Comparison of ENCODE assay signal across 10 cellular contexts in genomic region chr12:6952121-6952859, GRCh38. TPM values are rescaled to one million over a fixed set of nuclear protein-coding genes. Genes with fewer than 3 reads are reported as not detected.
DNase-seq lines count a peak whose midpoint lies in the region; ATAC-seq lines count a peak whose summit lies in the region.
"Had no signal": no experiment of that assay in that cellular context is flagged by ENCODE, and none has a peak within 500 bp of the region (broad histone marks: within the 10 kb centered on the region; RNA-seq: fewer than 3 reads in every experiment).

No MANE protein-coding gene starts in this region.

- no peaks in the 10 kb centered on the region for H3K9me3 Mint-ChIP-seq in activated CD4-positive, alpha-beta T cell treated with anti-CD3 and anti-CD28 coated beads for 36 hours (ENCODE audit: low read depth)
- no peaks in the 10 kb centered on the region for H3K9me3 Mint-ChIP-seq in activated CD8-positive, alpha-beta T cell treated with anti-CD3 and anti-CD28 coated beads, Interleukin-2, amount 10 ng/mL, durations not matched to agents 7 days and 5 days (ENCODE audit: insufficient read depth)

- H3K36me3 Mint-ChIP-seq in activated CD4-positive, alpha-beta T cell treated with anti-CD3 and anti-CD28 coated beads for 36 hours (ENCODE audit: low read depth) = peaks cover 57% of the 10 kb centered on the region
- peaks cover 62% of the 10 kb centered on the region for H3K36me3 Mint-ChIP-seq in activated CD8-positive, alpha-beta T cell treated with anti-CD3 and anti-CD28 coated beads, Interleukin-2, amount 10 ng/mL, durations not matched to agents 7 days and 5 days (ENCODE audit: low read depth)

- POLR2A ChIA-PET in activated CD4-positive, alpha-beta T cell treated with anti-CD3 and anti-CD28 coated beads for 36 hours (lab: Charles Lee) = interaction anchor here (0.5 to 2.2 kb wide), 6 partner anchors 8 to 347 kb away, joined by 3 to 19 read pairs (median 4); partner anchors contain the start of genes C12orf57 and RNU7-1
- POLR2A ChIA-PET in activated CD8-positive, alpha-beta T cell treated with anti-CD3 and anti-CD28 coated beads, Interleukin-2, amount 10 ng/mL, durations not matched to agents 7 days and 5 days (lab: Charles Lee) = interaction anchor here (0.6 to 20.8 kb wide), 8 partner anchors 6 to 983 kb away, joined by 3 to 1099 read pairs (median 6); partner anchors contain the start of genes C12orf57, C1RL, CDCA3 and PTPN6

- H3K27ac ChIP-seq in substantia nigra (ENCODE audit: low read depth, low read length, poor library complexity, severe bottlenecking) = peak overlapping the region; percentile 74

- DNase-seq in activated CD4-positive, alpha-beta T cell treated with anti-CD3 and anti-CD28 coated beads for 36 hours = peak; percentile 46
- no peak for DNase-seq in activated CD4-positive, alpha-beta T cell treated with anti-CD3 and anti-CD28 coated beads for 48 hours
- no peak for DNase-seq in activated CD8-positive, alpha-beta T cell treated with anti-CD3 and anti-CD28 coated beads, Interleukin-2, amount 10 ng/mL, durations not matched to agents 7 days and 5 days
- DNase-seq in islet precursor cell = peak; percentile 62
- DNase-seq in substantia nigra (lab: John Stamatoyannopoulos, UW) = no peak
- no peak for DNase-seq in Kasumi-1 (lab: John Stamatoyannopoulos, UW)
- no peak for DNase-seq in germinal center (ENCODE audit: low spot score)
- no peak for DNase-seq in GDM1 (lab: John Stamatoyannopoulos, UW)
- DNase-seq: hypothalamus had no signal

- intact Hi-C loops in activated CD4-positive, alpha-beta T cell treated with anti-CD3 and anti-CD28 coated beads for 36 hours (cut with DNase I, micrococcal nuclease) = loop anchor here (5.0 to 10.0 kb wide), 3 partner anchors 345 to 983 kb away; partner anchors contain the start of genes CHD4 (in 1 of the 2), GAPDH (in 1 of the 2) and SLC2A3 (in 1 of the 2)

- peaks cover 71% of the 10 kb centered on the region for H3K4me1 Mint-ChIP-seq in activated CD4-positive, alpha-beta T cell treated with anti-CD3 and anti-CD28 coated beads for 36 hours
- H3K4me1 Mint-ChIP-seq in activated CD8-positive, alpha-beta T cell treated with anti-CD3 and anti-CD28 coated beads, Interleukin-2, amount 10 ng/mL, durations not matched to agents 7 days and 5 days (ENCODE audit: low read depth) = peaks cover 69% of the 10 kb centered on the region

- no peak for ATAC-seq in activated CD4-positive, alpha-beta T cell treated with anti-CD3 and anti-CD28 coated beads for 36 hours
- ATAC-seq in activated CD8-positive, alpha-beta T cell treated with anti-CD3 and anti-CD28 coated beads, Interleukin-2, amount 10 ng/mL, durations not matched to agents 7 days and 5 days = peak; percentile 5
- ATAC-seq: Panc1 had no signal

- CTCF ChIA-PET in activated CD4-positive, alpha-beta T cell treated with anti-CD3 and anti-CD28 coated beads for 36 hours (lab: Charles Lee) = interaction anchor here (0.5 to 11.3 kb wide), 8 partner anchors 10 to 139 kb away, joined by 3 to 237 read pairs (median 4); partner anchors contain the start of gene SPSB2
- CTCF ChIA-PET in activated CD8-positive, alpha-beta T cell treated with anti-CD3 and anti-CD28 coated beads, Interleukin-2, amount 10 ng/mL, durations not matched to agents 7 days and 5 days (lab: Charles Lee) = interaction anchor here (1.1 to 18.6 kb wide), 6 partner anchors 8 to 161 kb away, joined by 4 to 742 read pairs (median 12); partner anchors contain the start of genes C12orf57, LPCAT3 and RNU7-1

- peak overlapping the region; percentile 97 for H3K27ac Mint-ChIP-seq in activated CD4-positive, alpha-beta T cell treated with anti-CD3 and anti-CD28 coated beads for 36 hours
- H3K27ac Mint-ChIP-seq in activated CD8-positive, alpha-beta T cell treated with anti-CD3 and anti-CD28 coated beads, Interleukin-2, amount 10 ng/mL, durations not matched to agents 7 days and 5 days = peak overlapping the region; percentile 98

- H3K4me3 Mint-ChIP-seq in activated CD4-positive, alpha-beta T cell treated with anti-CD3 and anti-CD28 coated beads for 36 hours = peak overlapping the region; percentile 95
- H3K4me3 Mint-ChIP-seq in activated CD8-positive, alpha-beta T cell treated with anti-CD3 and anti-CD28 coated beads, Interleukin-2, amount 10 ng/mL, durations not matched to agents 7 days and 5 days = peak overlapping the region; percentile 99

- H3K27me3 Mint-ChIP-seq in activated CD4-positive, alpha-beta T cell treated with anti-CD3 and anti-CD28 coated beads for 36 hours = no peaks in the 10 kb centered on the region
- H3K27me3 Mint-ChIP-seq in activated CD8-positive, alpha-beta T cell treated with anti-CD3 and anti-CD28 coated beads, Interleukin-2, amount 10 ng/mL, durations not matched to agents 7 days and 5 days (ENCODE audit: low read depth) = no peaks in the 10 kb centered on the region

RNA-seq across cellular contexts. Expression of gene PTPN6, which starts 1.1 kb away (rescaled TPM):
- 100 to 1,000 TPM; 335 to 483 TPM for total RNA-seq in activated CD4-positive, alpha-beta T cell treated with anti-CD3 and anti-CD28 coated beads for 36 hours
- total RNA-seq in activated CD8-positive, alpha-beta T cell treated with anti-CD3 and anti-CD28 coated beads, Interleukin-2, amount 10 ng/mL, durations not matched to agents 7 days and 5 days = 100 to 1,000 TPM; 354 to 397 TPM

RNA-seq across cellular contexts. Expression of gene C12orf57, which starts 8.5 kb away (rescaled TPM):
- 100 to 1,000 TPM; 189 to 208 TPM for total RNA-seq in activated CD4-positive, alpha-beta T cell treated with anti-CD3 and anti-CD28 coated beads for 36 hours
- total RNA-seq in activated CD8-positive, alpha-beta T cell treated with anti-CD3 and anti-CD28 coated beads, Interleukin-2, amount 10 ng/mL, durations not matched to agents 7 days and 5 days = 100 to 1,000 TPM; 184 to 185 TPM

RNA-seq across cellular contexts. Expression of gene RNU7-1, which starts 8.7 kb away (rescaled TPM):
- total RNA-seq in activated CD4-positive, alpha-beta T cell treated with anti-CD3 and anti-CD28 coated beads for 36 hours = not detected
- not detected for total RNA-seq in activated CD8-positive, alpha-beta T cell treated with anti-CD3 and anti-CD28 coated beads, Interleukin-2, amount 10 ng/mL, durations not matched to agents 7 days and 5 days

RNA-seq across cellular contexts. Expression of gene PHB2, which starts 18.2 kb away (rescaled TPM):
- 100 to 1,000 TPM; 398 to 502 TPM for total RNA-seq in activated CD4-positive, alpha-beta T cell treated with anti-CD3 and anti-CD28 coated beads for 36 hours
- 100 to 1,000 TPM; 226 to 236 TPM for total RNA-seq in activated CD8-positive, alpha-beta T cell treated with anti-CD3 and anti-CD28 coated beads, Interleukin-2, amount 10 ng/mL, durations not matched to agents 7 days and 5 days

RNA-seq across cellular contexts. Expression of gene EMG1, which starts 18.4 kb away (rescaled TPM):
- total RNA-seq in activated CD4-positive, alpha-beta T cell treated with anti-CD3 and anti-CD28 coated beads for 36 hours = 100 to 1,000 TPM in 1 of 2 experiments, 10 to 100 TPM in 1; 85.0 to 106 TPM
- total RNA-seq in activated CD8-positive, alpha-beta T cell treated with anti-CD3 and anti-CD28 coated beads, Interleukin-2, amount 10 ng/mL, durations not matched to agents 7 days and 5 days = 10 to 100 TPM; 54.9 to 58.7 TPM

Comparison
In these comparisons a context has a peak if more than half of its experiments do, and no peak if none do; other contexts are left out.
1. DNase-seq: peak in activated CD4-positive, alpha-beta T cell treated with anti-CD3 and anti-CD28 coated beads for 36 hours (single experiment) and islet precursor cell (single experiment); none in activated CD4-positive, alpha-beta T cell treated with anti-CD3 and anti-CD28 coated beads for 48 hours (single experiment), activated CD8-positive, alpha-beta T cell treated with anti-CD3 and anti-CD28 coated beads, Interleukin-2, amount 10 ng/mL, durations not matched to agents 7 days and 5 days (single experiment), substantia nigra (0 of 49), Kasumi-1 (0 of 2), germinal center (single experiment) and GDM1 (single experiment).